Comparison of ENCODE assay signal across 8 cellular contexts in the genomic region with DNA sequence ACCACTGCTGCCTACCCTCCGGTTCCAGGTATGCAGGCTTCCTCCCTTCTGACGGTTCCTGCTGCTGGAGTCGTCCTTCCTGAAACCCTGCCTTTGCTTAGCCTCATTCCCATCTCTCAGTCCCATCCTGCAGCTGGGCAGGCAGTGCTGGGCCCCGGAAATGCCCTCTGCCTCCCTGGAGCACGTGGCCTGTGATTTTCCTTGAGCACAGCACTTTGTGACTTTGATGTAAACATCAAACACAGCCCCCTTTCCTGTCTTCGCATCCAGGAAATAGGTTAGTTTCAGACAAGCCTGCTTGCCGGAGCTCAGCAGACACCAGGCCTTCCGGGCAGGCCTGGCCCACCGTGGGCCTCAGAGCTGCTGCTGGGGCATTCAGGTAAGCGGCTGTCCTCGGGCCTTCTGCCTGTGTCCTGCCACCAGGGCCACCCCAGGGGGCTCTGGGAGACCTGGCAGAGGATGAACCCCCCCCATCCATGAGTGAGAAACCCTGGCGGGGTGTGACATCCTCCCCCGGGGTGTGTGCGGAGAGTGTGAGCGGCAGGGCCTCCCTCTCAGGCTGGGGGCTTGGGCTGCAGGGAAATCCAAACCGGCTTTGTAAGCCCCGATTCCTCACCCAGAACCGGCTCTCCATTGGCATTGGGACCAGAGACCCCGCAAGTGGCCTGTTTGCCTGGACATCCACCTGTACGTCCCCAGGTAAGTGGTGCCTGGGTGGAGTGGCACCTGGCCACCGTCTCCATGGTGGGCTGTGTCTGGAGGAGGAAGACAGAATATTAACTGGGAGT.
DNase-seq lines count a peak whose midpoint lies in the region; TF ChIP-seq lines count a peak whose summit lies in the region.

Gene ZAP70 (plus strand): TSS at position 281 of the 788 bp plus-strand sequence. CDS start 10,461 bp downstream, outside the sequence.

- peaks cover 68% of the 10 kb centered on the region for H3K4me1 ChIP-seq in Loucy (ENCODE audit: insufficient read depth, low read length, poor library complexity, severe bottlenecking)

- peaks cover 5% of the 10 kb centered on the region for H3K27me3 ChIP-seq in Loucy (ENCODE audit: insufficient read depth, low read length, poor library complexity, severe bottlenecking)

- H3K9me2 ChIP-seq in Loucy (replicated peaks; ENCODE audit: low read depth, low read length) = no peaks in the 10 kb centered on the region

- H4K20me1 ChIP-seq in Loucy (ENCODE audit: insufficient read depth, low read length, poor library complexity, severe bottlenecking) = peaks cover 11% of the 10 kb centered on the region

- no peak for TF ChIP-seq CTCF in Loucy (conservative IDR thresholded peaks at IDR 0.05; ENCODE audit: low read length)

- peak within 1 kb of the TSS; percentile 95 for H3K4me3 ChIP-seq in Loucy (ENCODE audit: low read length, poor library complexity, severe bottlenecking)

- peak; percentile 55 for DNase-seq in activated T-cell treated with anti-CD3 and anti-CD28 coated beads for 1 hour (ENCODE audit: low read depth)
- peak; percentile 28 for DNase-seq in left kidney (ENCODE audit: low read depth, low spot score)
- DNase-seq in stimulated activated CD8-positive, alpha-beta memory T cell treated with anti-CD3 and anti-CD28 coated beads, Interleukin-15, amount 100 ng/mL, for 48 hours (ENCODE audit: low read depth in 2 of 2) = peak; percentile 50 to 54
- DNase-seq in NCI-H1930 (lab: John Stamatoyannopoulos, UW) = no peak
- no peak for DNase-seq in HK-2 (ENCODE audit: unreplicated experiment)
- no peak for DNase-seq in pons (ENCODE audit: low spot score)
- no peak for DNase-seq in caudate nucleus (lab: John Stamatoyannopoulos, UW)

- H3K79me2 ChIP-seq in Loucy (ENCODE audit: insufficient read depth, low read length) = peaks cover 76% of the 10 kb centered on the region

- H3K36me3 ChIP-seq in Loucy (ENCODE audit: insufficient read depth, low read length) = no peaks in the 10 kb centered on the region

- peak within 1 kb of the TSS; percentile 10; the same call in 1 of the 2 replicates for H2AFZ ChIP-seq in Loucy (ENCODE audit: low read length)

- no peaks in the 10 kb centered on the region for H3F3A ChIP-seq in Loucy (ENCODE audit: low read depth)

- H3K4me2 ChIP-seq in Loucy (ENCODE audit: low read depth, low read length, poor library complexity, severe bottlenecking) = peak within 1 kb of the TSS; percentile 92

- H3K9me3 ChIP-seq in Loucy (ENCODE audit: insufficient read depth, low read depth, low read length) = no peaks in the 10 kb centered on the region

- no peak within 1 kb of the TSS for H3K27ac ChIP-seq in caudate nucleus (ENCODE audit: low read depth, low read length)

- H3K9ac ChIP-seq in Loucy (ENCODE audit: low read depth, low read length, poor library complexity, severe bottlenecking) = peak within 1 kb of the TSS; percentile 99

Comparison
In these comparisons a context has a peak if more than half of its experiments do, and no peak if none do; other contexts are left out.
1. DNase-seq: peak in activated T-cell treated with anti-CD3 and anti-CD28 coated beads for 1 hour (single experiment), left kidney (single experiment) and stimulated activated CD8-positive, alpha-beta memory T cell treated with anti-CD3 and anti-CD28 coated beads, Interleukin-15, amount 100 ng/mL, for 48 hours (2 of 2); none in NCI-H1930 (0 of 2), HK-2 (single experiment), pons (single experiment) and caudate nucleus (0 of 61).